In the genomic region with DNA sequence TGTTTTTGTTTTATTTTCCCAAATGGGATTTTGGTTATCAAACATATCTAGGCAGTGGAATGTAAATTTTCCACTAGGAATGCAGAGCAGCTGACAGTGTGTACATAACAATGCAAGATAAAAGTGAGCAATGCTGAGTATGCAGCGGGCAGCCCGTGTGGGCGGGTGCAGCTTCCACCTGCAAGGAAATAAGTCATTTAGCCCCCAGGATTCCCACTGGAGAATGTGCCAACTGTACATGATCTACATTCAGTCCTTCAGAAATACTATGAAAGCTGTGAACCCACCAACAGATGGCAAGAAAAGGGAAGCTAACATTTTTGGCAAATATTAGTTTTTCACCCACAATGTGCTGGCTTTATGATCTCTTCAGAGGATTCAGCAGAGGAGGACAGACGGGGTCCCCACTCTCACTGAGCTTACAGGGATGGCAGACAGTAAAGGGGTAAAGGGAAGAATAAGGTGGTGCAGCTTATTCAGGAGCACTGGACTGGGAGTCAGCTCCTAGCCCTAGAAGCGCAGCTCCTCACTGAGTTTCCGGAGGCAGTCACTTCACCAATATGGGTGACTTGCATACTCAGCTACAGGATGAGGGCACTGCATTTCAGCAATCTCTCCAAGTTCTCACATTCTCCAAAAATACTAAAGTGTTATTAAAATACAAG, we compare ENCODE assay signal across 15 cellular contexts. TPM values are rescaled to one million over a fixed set of nuclear protein-coding genes. Genes with fewer than 3 reads are reported as not detected.
DNase-seq lines count a peak whose midpoint lies in the region; ATAC-seq and TF ChIP-seq lines count a peak whose summit lies in the region.
"Had no signal": no experiment of that assay in that cellular context is flagged by ENCODE, and none has a peak within 500 bp of the region (broad histone marks: within the 10 kb centered on the region; RNA-seq: fewer than 3 reads in every experiment).

No MANE protein-coding gene starts in this region.

- TF ChIP-seq CTCF in endothelial cell (IDR thresholded peaks at IDR 0.05; ENCODE audit: unreplicated experiment) (no peak), mesothelial cell of epicardium (IDR thresholded peaks at IDR 0.05; ENCODE audit: unreplicated experiment) (no peak), HFFc6 (IDR thresholded peaks at IDR 0.05) (no peak)

- POLR2A ChIA-PET in CD4-positive, alpha-beta memory T cell (lab: Charles Lee; ENCODE audit: partially characterized antibody) = no interaction called here

- H3K4me1 Mint-ChIP-seq in endothelial cell (ENCODE audit: unreplicated experiment) (peaks cover 18% of the 10 kb centered on the region), mesothelial cell of epicardium (peaks cover 14% of the 10 kb centered on the region), HFFc6 (ENCODE audit: low read depth) (no peaks in the 10 kb centered on the region; the same call in 1 of the 2 replicates)
- H3K4me1 Mint-ChIP-seq in CD4-positive, alpha-beta memory T cell = peaks cover 0 to 2% (median 0%) of the 10 kb centered on the region in 4 donors
- H3K4me1 Mint-ChIP-seq: activated naive CD4-positive, alpha-beta T cell treated with anti-CD3 and anti-CD28 coated beads, Interleukin-2, amount 10 ng/mL, durations not matched to agents 7 days and 5 days; stimulated activated naive CD8-positive, alpha-beta T cell treated with anti-CD3 and anti-CD28 coated beads, Interleukin-15, amount 100 ng/mL, for 72 hours had no signal

- H3K4me1 ChIP-seq in CD4-positive, alpha-beta memory T cell (ENCODE audit: insufficient read depth, low read length) = no peaks in the 10 kb centered on the region

- H3K27ac Mint-ChIP-seq in endothelial cell (ENCODE audit: unreplicated experiment) (no peak overlapping the region), mesothelial cell of epicardium (peak overlapping the region; percentile 88), HFFc6 (no peak overlapping the region)
- H3K27ac Mint-ChIP-seq in CD4-positive, alpha-beta memory T cell = no peak overlapping the region
- H3K27ac Mint-ChIP-seq: activated naive CD4-positive, alpha-beta T cell treated with anti-CD3 and anti-CD28 coated beads, Interleukin-2, amount 10 ng/mL, durations not matched to agents 7 days and 5 days; stimulated activated naive CD8-positive, alpha-beta T cell treated with anti-CD3 and anti-CD28 coated beads, Interleukin-15, amount 100 ng/mL, for 72 hours had no signal

- H3K27me3 Mint-ChIP-seq in endothelial cell (ENCODE audit: unreplicated experiment) = no peaks in the 10 kb centered on the region
- H3K27me3 Mint-ChIP-seq in mesothelial cell of epicardium (ENCODE audit: low read depth) = no peaks in the 10 kb centered on the region
- peaks cover 9 to 10% of the 10 kb centered on the region in 2 donors for H3K27me3 Mint-ChIP-seq in CD4-positive, alpha-beta memory T cell
- no peaks in the 10 kb centered on the region for H3K27me3 Mint-ChIP-seq in HFFc6 (ENCODE audit: insufficient read depth)

- H3K9me3 Mint-ChIP-seq in endothelial cell (ENCODE audit: unreplicated experiment) (no peaks in the 10 kb centered on the region), mesothelial cell of epicardium (peaks cover 17% of the 10 kb centered on the region), HFFc6 (peaks cover 35% of the 10 kb centered on the region)
- H3K9me3 Mint-ChIP-seq in CD4-positive, alpha-beta memory T cell = peaks cover 6 to 17% (median 10%) of the 10 kb centered on the region in 8 donors

- no peaks in the 10 kb centered on the region for H3K27me3 ChIP-seq in CD4-positive, alpha-beta memory T cell (ENCODE audit: insufficient read depth, low read length)

- H3K36me3 ChIP-seq in CD4-positive, alpha-beta memory T cell (ENCODE audit: insufficient read depth, low read length) = no peaks in the 10 kb centered on the region

- CTCF ChIA-PET in CD4-positive, alpha-beta memory T cell (lab: Charles Lee; ENCODE audit: partially characterized antibody) = no interaction called here

- H3K4me3 ChIP-seq in CD4-positive, alpha-beta memory T cell (ENCODE audit: low read length in 2 of 2) = no peak overlapping the region

- no peaks in the 10 kb centered on the region for H3K36me3 Mint-ChIP-seq in endothelial cell (ENCODE audit: low read depth, unreplicated experiment)
- H3K36me3 Mint-ChIP-seq in mesothelial cell of epicardium = peaks cover 9% of the 10 kb centered on the region
- H3K36me3 Mint-ChIP-seq in CD4-positive, alpha-beta memory T cell = no peaks in the 10 kb centered on the region
- no peaks in the 10 kb centered on the region for H3K36me3 Mint-ChIP-seq in HFFc6 (ENCODE audit: low read depth)
- H3K36me3 Mint-ChIP-seq: activated naive CD4-positive, alpha-beta T cell treated with anti-CD3 and anti-CD28 coated beads, Interleukin-2, amount 10 ng/mL, durations not matched to agents 7 days and 5 days had no signal

- peaks cover 0 to 5% of the 10 kb centered on the region in 2 donors for H3K9me3 ChIP-seq in CD4-positive, alpha-beta memory T cell (ENCODE audit: control insufficient read depth in 1 of 2, low read length in 2 of 2)

- H3K4me3 Mint-ChIP-seq in endothelial cell (ENCODE audit: unreplicated experiment) (no peak overlapping the region), mesothelial cell of epicardium (no peak overlapping the region), HFFc6 (no peak overlapping the region)
- no peak overlapping the region for H3K4me3 Mint-ChIP-seq in CD4-positive, alpha-beta memory T cell
- H3K4me3 Mint-ChIP-seq: activated naive CD4-positive, alpha-beta T cell treated with anti-CD3 and anti-CD28 coated beads, Interleukin-2, amount 10 ng/mL, durations not matched to agents 7 days and 5 days; stimulated activated naive CD8-positive, alpha-beta T cell treated with anti-CD3 and anti-CD28 coated beads, Interleukin-15, amount 100 ng/mL, for 72 hours had no signal

- H3K27ac ChIP-seq in CD4-positive, alpha-beta memory T cell (ENCODE audit: low read depth, low read length) = no peak overlapping the region

- peak; percentile 12 for DNase-seq in COLO829 (ENCODE audit: low spot score)
- DNase-seq in NCI-H226 = peak; percentile 98
- peak; percentile 12 for DNase-seq in endothelial cell (ENCODE audit: low spot score)
- no peak for DNase-seq in mesothelial cell of epicardium (ENCODE audit: low spot score in 2 of 2, unreplicated experiment in 2 of 2)
- no peak for DNase-seq in DMS53 (lab: John Stamatoyannopoulos, UW)
- DNase-seq in CD4-positive, alpha-beta memory T cell = no peak
- no peak for DNase-seq in HFFc6
- DNase-seq: activated CD4-positive, alpha-beta T cell treated with anti-CD3 and anti-CD28 coated beads for 4 hours; activated naive CD4-positive, alpha-beta T cell treated with anti-CD3 and anti-CD28 coated beads, Interleukin-2, amount 10 ng/mL, durations not matched to agents 7 days and 5 days; stimulated activated CD4-positive, alpha-beta T cell treated with anti-CD3 and anti-CD28 coated beads, Interleukin-15, amount 100 ng/mL, for 24 hours; stimulated activated naive CD8-positive, alpha-beta T cell treated with anti-CD3 and anti-CD28 coated beads, Interleukin-15, amount 100 ng/mL, for 72 hours had no signal

- intact Hi-C loops in CD4-positive, alpha-beta memory T cell (cut with micrococcal nuclease) = no loop called here

- no peak for ATAC-seq in HG03045 (IDR thresholded peaks at IDR 0.05; ENCODE audit: unreplicated experiment)
- ATAC-seq: Right ventricle myocardium inferior; stimulated activated naive CD8-positive, alpha-beta T cell treated with anti-CD3 and anti-CD28 coated beads, Interleukin-15, amount 100 ng/mL, for 72 hours had no signal

RNA-seq across cellular contexts. Expression of gene DCDC2, which starts 44.2 kb away (rescaled TPM):
- 0.13 TPM for total RNA-seq in endothelial cell (ENCODE audit: unreplicated experiment)
- 1.4 to 1.9 TPM (median 1.4 TPM) in 3 replicates for total RNA-seq in mesothelial cell of epicardium
- under 1 TPM; 0.44 to 0.47 TPM for total RNA-seq in CD4-positive, alpha-beta memory T cell
- not detected for polyA plus RNA-seq in CD4-positive, alpha-beta memory T cell
- not detected for total RNA-seq in HFFc6 (2021; fragmentation: NEBNext Ultra II Directional; extraction: Animal tissue kit (Norgen Biotek cat#: 25700))
- total RNA-seq: lung microvascular endothelial cell, Right ventricle myocardium inferior had no signal
- polyA plus RNA-seq: BJ had no signal

Comparison
In these comparisons a context has a peak if more than half of its experiments do, and no peak if none do; other contexts are left out.
1. DNase-seq: peak in COLO829 (single experiment), NCI-H226 (single experiment) and endothelial cell (single experiment); none in mesothelial cell of epicardium (0 of 2), DMS53 (single experiment), CD4-positive, alpha-beta memory T cell (0 of 5) and HFFc6 (single experiment).